Comparison of ENCODE assay signal across 17 cellular contexts in the genomic region with DNA sequence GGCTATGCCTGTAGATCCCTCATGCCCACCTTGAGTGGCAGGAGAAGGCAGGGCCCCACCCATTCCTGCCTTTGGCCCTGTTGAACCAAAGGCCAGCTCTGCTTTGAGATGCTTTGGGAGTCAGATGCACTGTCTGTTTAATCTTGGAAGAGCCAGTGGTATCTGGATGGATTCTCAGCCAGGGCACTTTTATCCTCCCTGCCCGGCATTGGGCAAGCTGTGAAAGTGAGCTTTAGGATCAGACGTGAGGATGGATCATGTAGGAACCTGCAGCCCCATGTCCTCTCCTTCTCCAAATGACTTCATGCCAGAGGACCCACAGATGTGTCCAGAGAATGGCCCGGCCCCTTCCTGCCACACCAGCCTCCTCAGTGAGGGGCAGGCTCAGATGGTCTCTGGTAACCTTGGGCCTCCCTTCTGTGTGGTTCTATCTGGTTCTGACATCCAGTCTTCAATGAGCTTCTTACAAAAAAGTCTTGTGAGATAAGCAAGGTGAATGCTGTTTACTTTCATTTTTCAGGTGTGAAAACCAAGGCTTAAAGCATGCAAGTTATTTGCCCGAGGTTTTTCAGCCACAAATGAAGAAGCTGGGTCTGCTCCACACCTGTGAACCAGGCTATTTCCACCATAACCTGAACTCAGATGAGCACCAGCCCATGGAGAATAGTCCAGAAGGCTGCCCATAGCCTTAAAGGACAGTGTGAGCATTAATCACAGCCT.
DNase-seq lines count a peak whose midpoint lies in the region; ATAC-seq, FAIRE-seq and TF ChIP-seq lines count a peak whose summit lies in the region.
"Had no signal": no experiment of that assay in that cellular context is flagged by ENCODE, and none has a peak within 500 bp of the region (broad histone marks: within the 10 kb centered on the region; RNA-seq: fewer than 3 reads in every experiment).

No MANE protein-coding gene starts in this region.

- no CpG with 5 or more reads among the region's 4 CpGs for WGBS in neuronal stem cell (ENCODE audit: extremely low coverage in 2 of 2, insufficient read length in 2 of 2, insufficient replicate concordance in 1 of 2), 2 donors

- no peak overlapping the region for H2AK5ac ChIP-seq in neuronal stem cell (ENCODE audit: low read depth, low read length)

- ATAC-seq in GM19452 (IDR thresholded peaks at IDR 0.05; ENCODE audit: unreplicated experiment) = peak; percentile 49

- no peak overlapping the region for H4K8ac ChIP-seq in neuronal stem cell (ENCODE audit: low read depth, low read length)

- H2AFZ ChIP-seq in MM.1S (ENCODE audit: low read length) (peak overlapping the region; percentile 22; the same call in 1 of the 2 replicates), neuronal stem cell (ENCODE audit: low read length) (no peak overlapping the region)

- H3K4me3 ChIP-seq in MM.1S (ENCODE audit: low read length) (no peak overlapping the region), neuronal stem cell (ENCODE audit: low read length in 2 of 2) (peak overlapping the region in 1 of 2 donors; percentile 9)

- H3K27me3 ChIP-seq in MM.1S (replicated peaks; ENCODE audit: insufficient read depth, low read length) (no peaks in the 10 kb centered on the region), neuronal stem cell (ENCODE audit: control insufficient read depth in 3 of 3, insufficient read depth in 3 of 3, low read depth in 1 of 3, low read length in 3 of 3) (peaks cover 0 to 18% (median 0%) of the 10 kb centered on the region in 3 experiments)

- peak; percentile 72 for FAIRE-seq in GM18507 (lab: Jason Lieb, UNC)

- no peak overlapping the region for H2BK12ac ChIP-seq in neuronal stem cell (ENCODE audit: low read length)

- H3K18ac ChIP-seq in neuronal stem cell (ENCODE audit: low read length) = peak overlapping the region; percentile 11

- H3K79me2 ChIP-seq in MM.1S (ENCODE audit: low read length) = no peaks in the 10 kb centered on the region

- peaks cover 11% of the 10 kb centered on the region; the same call in 1 of the 2 replicates for H3F3A ChIP-seq in MM.1S (ENCODE audit: insufficient read depth, low read length)

- no peaks in the 10 kb centered on the region for H3K9me2 ChIP-seq in MM.1S (replicated peaks; ENCODE audit: insufficient read depth, low read length)

- no peak overlapping the region for H3K4ac ChIP-seq in neuronal stem cell (ENCODE audit: low read length)

- no peak overlapping the region for H3K9ac ChIP-seq in MM.1S (ENCODE audit: low read length)
- H3K9ac ChIP-seq in neuronal stem cell (ENCODE audit: low read depth, low read length, poor library complexity) = no peak overlapping the region

- H2BK5ac ChIP-seq in neuronal stem cell (ENCODE audit: low read length) = no peak overlapping the region

- no peaks in the 10 kb centered on the region for H3K9me3 ChIP-seq in MM.1S (replicated peaks; ENCODE audit: insufficient read depth, low read length)
- H3K9me3 ChIP-seq in neuronal stem cell (replicated peaks in 1 of 2; ENCODE audit: control insufficient read depth in 2 of 2, insufficient read depth in 1 of 2, low read depth in 1 of 2, low read length in 2 of 2) = no peaks in the 10 kb centered on the region

- peak overlapping the region; percentile 2; the same call in 1 of the 2 replicates for H3K27ac ChIP-seq in MM.1S (ENCODE audit: low read length)
- no peak overlapping the region for H3K27ac ChIP-seq in neuronal stem cell (replicated peaks; ENCODE audit: low read length)

- H4K91ac ChIP-seq in neuronal stem cell (ENCODE audit: low read depth, low read length, poor library complexity) = no peak overlapping the region

- H2BK15ac ChIP-seq in neuronal stem cell (ENCODE audit: low read length) = no peak overlapping the region

- H3K36me3 ChIP-seq in MM.1S (replicated peaks; ENCODE audit: insufficient read depth, low read length) = no peaks in the 10 kb centered on the region
- no peaks in the 10 kb centered on the region for H3K36me3 ChIP-seq in neuronal stem cell (replicated peaks in 1 of 2; ENCODE audit: control insufficient read depth in 2 of 2, insufficient read depth in 2 of 2, low read length in 2 of 2)

- H3K4me2 ChIP-seq in MM.1S (ENCODE audit: low read depth, low read length) = peak overlapping the region; percentile 48; the same call in 1 of the 2 replicates
- no peak overlapping the region for H3K4me2 ChIP-seq in neuronal stem cell (ENCODE audit: insufficient read depth, low read length, poor library complexity, severe bottlenecking)

- H3K23ac ChIP-seq in neuronal stem cell (ENCODE audit: low read depth, low read length, poor library complexity) = no peak overlapping the region

- no peaks in the 10 kb centered on the region for H3K79me1 ChIP-seq in neuronal stem cell (ENCODE audit: low read depth, low read length)

- H2BK120ac ChIP-seq in neuronal stem cell (ENCODE audit: low read depth, low read length) = no peak overlapping the region

- H3K14ac ChIP-seq in neuronal stem cell (ENCODE audit: low read length) = no peak overlapping the region

- H3K4me1 ChIP-seq in MM.1S (ENCODE audit: low read length) (peaks cover 16% of the 10 kb centered on the region), neuronal stem cell (ENCODE audit: control insufficient read depth in 2 of 2, insufficient read depth in 1 of 2, low read depth in 1 of 2, low read length in 2 of 2) (peaks cover 6 to 9% of the 10 kb centered on the region in 2 donors)

- no peak for DNase-seq in GM18507 (ENCODE audit: extremely low spot score, insufficient read length, low read depth)
- DNase-seq in MM.1S = peak; percentile 76
- no peak for DNase-seq in neuronal stem cell (ENCODE audit: low spot score)
- DNase-seq in GM10266 (ENCODE audit: extremely low spot score) = no peak
- no peak for DNase-seq in NCI-H2029 treated with DMSO at 0.1 percent for 48 hours (lab: John Stamatoyannopoulos, UW)
- DNase-seq in NCI-H2107 treated with DMSO at 0.1 percent for 48 hours (lab: John Stamatoyannopoulos, UW; ENCODE audit: unreplicated experiment) = no peak
- DNase-seq: CD4-positive, alpha-beta T cell; DND-41; GF-D8; H7; NCI-H1436; NCI-H2081; NCI-H226; NCI-H526; OCI-M1; RPMI8226 had no signal

- no peaks in the 10 kb centered on the region for H4K20me1 ChIP-seq in MM.1S (ENCODE audit: insufficient read depth, low read length)

- no peak for TF ChIP-seq CTCF in MM.1S (IDR thresholded peaks at IDR 0.05; ENCODE audit: low read length)
- TF ChIP-seq CTCF in GM10266 (IDR thresholded peaks at IDR 0.05; ENCODE audit: control insufficient read depth, insufficient read depth, low read depth, missing control alignments) = no peak
